In genomic region chr4:54539500-54540029, GRCh38 we compare ENCODE assay signal across 8 cellular contexts.
A peak's percentile ranks its signal among the peaks of the same experiment; 100 is the strongest.
DNase-seq lines count a peak whose midpoint lies in the region; ATAC-seq lines count a peak whose summit lies in the region.

No MANE protein-coding gene starts in this region.

- intact Hi-C loops in posterior vena cava (cut with DNase I) = no loop called here

- ATAC-seq in GM18867 (IDR thresholded peaks at IDR 0.05; ENCODE audit: unreplicated experiment) = peak; percentile 41
- no peak for ATAC-seq in HG02938 (IDR thresholded peaks at IDR 0.05; ENCODE audit: unreplicated experiment)
- no peak for ATAC-seq in GM21619 (IDR thresholded peaks at IDR 0.05; ENCODE audit: unreplicated experiment)
- ATAC-seq in HG02840 (IDR thresholded peaks at IDR 0.05; ENCODE audit: low FRiP score, unreplicated experiment) = no peak

- DNase-seq in NCI-H1694 treated with DMSO at 0.1 percent for 48 hours (lab: John Stamatoyannopoulos, UW) = peak; percentile 18
- peak in 50 of 58 donors; percentile 2 to 71 (median 28) for DNase-seq in anterior cingulate cortex (lab: John Stamatoyannopoulos, UW)
- peak; percentile 12 to 53 for DNase-seq in hippocampal formation (lab: John Stamatoyannopoulos, UW)
- peak; percentile 89 for DNase-seq in posterior vena cava (ENCODE audit: low spot score)

Comparison
In these comparisons a context has a peak if more than half of its experiments do, and no peak if none do; other contexts are left out.
1. DNase-seq: peak in every context shown above with its lines; median percentile 89 in posterior vena cava; 32 in hippocampal formation; 28 in anterior cingulate cortex; 18 in NCI-H1694 treated with DMSO at 0.1 percent for 48 hours.